13 cellular contexts compared by ENCODE assay signal in genomic region chr2:60317029-60317386, GRCh38.
"Had no signal": no experiment of that assay in that cellular context is flagged by ENCODE, and none has a peak within 500 bp of the region (broad histone marks: within the 10 kb centered on the region; RNA-seq: fewer than 3 reads in every experiment).

No MANE protein-coding gene starts in this region.

- H3K4me3 Mint-ChIP-seq: activated naive CD4-positive, alpha-beta T cell treated with anti-CD3 and anti-CD28 coated beads, Interleukin-2, amount 50 U/mL, for 24 hours; stimulated activated naive CD8-positive, alpha-beta T cell treated with anti-CD3 and anti-CD28 coated beads, Interleukin-15, amount 100 ng/mL, for 72 hours had no signal

- H3K4me1 Mint-ChIP-seq: activated naive CD4-positive, alpha-beta T cell treated with anti-CD3 and anti-CD28 coated beads, Interleukin-2, amount 50 U/mL, for 24 hours had no signal

- H3K36me3 ChIP-seq: brain microvascular endothelial cell, esophagus squamous epithelium, sigmoid colon had no signal

- H3K27ac Mint-ChIP-seq: activated naive CD4-positive, alpha-beta T cell treated with anti-CD3 and anti-CD28 coated beads, Interleukin-2, amount 50 U/mL, for 24 hours; stimulated activated naive CD8-positive, alpha-beta T cell treated with anti-CD3 and anti-CD28 coated beads, Interleukin-15, amount 100 ng/mL, for 72 hours had no signal

- H3K9me3 ChIP-seq: esophagus squamous epithelium, sigmoid colon, testis had no signal

- H3K36me3 Mint-ChIP-seq: activated naive CD4-positive, alpha-beta T cell treated with anti-CD3 and anti-CD28 coated beads, Interleukin-2, amount 50 U/mL, for 24 hours had no signal

- H3K27me3 Mint-ChIP-seq: activated naive CD4-positive, alpha-beta T cell treated with anti-CD3 and anti-CD28 coated beads, Interleukin-2, amount 50 U/mL, for 24 hours had no signal

- H3K9me3 Mint-ChIP-seq: activated naive CD4-positive, alpha-beta T cell treated with anti-CD3 and anti-CD28 coated beads, Interleukin-2, amount 50 U/mL, for 24 hours; stimulated activated naive CD8-positive, alpha-beta T cell treated with anti-CD3 and anti-CD28 coated beads, Interleukin-15, amount 100 ng/mL, for 72 hours had no signal

- H3K27me3 ChIP-seq: brain microvascular endothelial cell, sigmoid colon, testis had no signal

- DNase-seq: activated CD4-positive, alpha-beta T cell treated with anti-CD3 and anti-CD28 coated beads, Interleukin-2, amount 50 U/mL, for 4 hours; activated CD4-positive, CD25-positive, alpha-beta regulatory T cell treated with anti-CD3 and anti-CD28 coated beads, Interleukin-2, amount 50 U/mL, for 72 hours; activated effector memory CD4-positive, alpha-beta T cell treated with Interleukin-2 at 50 U/mL for 16 hours; activated T-cell treated with anti-CD3 and anti-CD28 coated beads, Interleukin-2, amount 50 U/mL, for 1 hour; brain microvascular endothelial cell; esophagus squamous epithelium; foreskin fibroblast; left colon; sigmoid colon; stimulated activated CD4-positive, alpha-beta T cell treated with anti-CD3 and anti-CD28 coated beads, Interleukin-12 subunit alpha, Interleukin-12 subunit beta, amount 100 ng/mL, for 4 hours; stimulated activated naive CD8-positive, alpha-beta T cell treated with anti-CD3 and anti-CD28 coated beads, Interleukin-15, amount 100 ng/mL, for 72 hours; testis had no signal

- ATAC-seq: stimulated activated naive CD8-positive, alpha-beta T cell treated with anti-CD3 and anti-CD28 coated beads, Interleukin-15, amount 100 ng/mL, for 72 hours had no signal

- H3K27ac ChIP-seq: brain microvascular endothelial cell, esophagus squamous epithelium, sigmoid colon, testis had no signal

- H3K4me3 ChIP-seq: sigmoid colon, testis had no signal

- H3K4me1 ChIP-seq: testis had no signal
